ENCODE assay signal across 8 cellular contexts in genomic region chrX:12901486-12901885, GRCh38.
DNase-seq lines count a peak whose midpoint lies in the region; ATAC-seq and TF ChIP-seq lines count a peak whose summit lies in the region.

No MANE protein-coding gene starts in this region.

- ATAC-seq in HG03045 (IDR thresholded peaks at IDR 0.05; ENCODE audit: unreplicated experiment) = no peak

- H3K4me3 ChIP-seq in LNCaP clone FGC (ENCODE audit: low read depth, low read length) = no peak overlapping the region

- TF ChIP-seq CTCF in LNCaP clone FGC (IDR thresholded peaks at IDR 0.05; ENCODE audit: control insufficient read depth, extremely low read depth, insufficient read depth) = peak; percentile 68

- DNase-seq in NCI-H2196 (lab: John Stamatoyannopoulos, UW; ENCODE audit: unreplicated experiment) = peak; percentile 40
- DNase-seq in NCI-H2196 treated with DMSO at 0.1 percent for 48 hours (lab: John Stamatoyannopoulos, UW; ENCODE audit: unreplicated experiment) = no peak
- DNase-seq in LNCaP clone FGC (ENCODE audit: low read depth) = peak; percentile 8
- DNase-seq in T-helper 9 cell = peak; percentile 63
- peak; percentile 62 for DNase-seq in astrocyte of the hippocampus (ENCODE audit: low read depth, low spot score)
- peak; percentile 84 for DNase-seq in iPS-NIHi7 (ENCODE audit: extremely low spot score)
- peak; percentile 11 to 43 for DNase-seq in stimulated activated CD4-positive, alpha-beta T cell treated with anti-CD3 and anti-CD28 coated beads, Interleukin-1b, Interleukin-23, amount 100 ng/mL, for 1 hour (ENCODE audit: low read depth in 2 of 2)
